ENCODE assay signal across 10 cellular contexts in genomic region chr3:102004561-102004960, GRCh38.
"Had no signal": no experiment of that assay in that cellular context is flagged by ENCODE, and none has a peak within 500 bp of the region (broad histone marks: within the 10 kb centered on the region; RNA-seq: fewer than 3 reads in every experiment).

No MANE protein-coding gene starts in this region.

- H3K4me2 ChIP-seq: GM23338, KMS-11 had no signal

- H2AFZ ChIP-seq: GM23338 had no signal

- ATAC-seq: GM23338, HCT116, HepG2 had no signal

- H3K27ac ChIP-seq: HL-60, KMS-11 had no signal

- H3K4me3 ChIP-seq: GM23338 had no signal

- H3K9ac ChIP-seq: KMS-11 had no signal

- FAIRE-seq: H1, H54, HepG2 had no signal

- DNase-seq: H9, HFFc6, KBM-7 had no signal
